ENCODE assay signal across 21 cellular contexts in genomic region chr1:98342556-98342955, GRCh38.
"Had no signal": no experiment of that assay in that cellular context is flagged by ENCODE, and none has a peak within 500 bp of the region (broad histone marks: within the 10 kb centered on the region; RNA-seq: fewer than 3 reads in every experiment).

No MANE protein-coding gene starts in this region.

- H3K79me2 ChIP-seq: parathyroid adenoma had no signal

- H3K36me3 ChIP-seq: esophagus squamous epithelium, stomach, vagina had no signal

- FAIRE-seq: bronchial epithelial cell, TTC549 had no signal

- H3K4me3 Mint-ChIP-seq: activated B cell treated with CpG ODN at 0.5 μM for 24 hours; activated CD8-positive, alpha-beta T cell treated with anti-CD3 and anti-CD28 coated beads for 36 hours; activated naive CD4-positive, alpha-beta T cell treated with anti-CD3 and anti-CD28 coated beads for 36 hours; dendritic cell treated with granulocyte-macrophage colony-stimulating factor and Interleukin-4, amounts not matched to agents 40 ng/mL and 50 ng/mL, for 4 days; natural killer cell; stimulated activated effector memory CD8-positive, alpha-beta T cell treated with anti-CD3 and anti-CD28 coated beads, Interleukin-12 subunit alpha, Interleukin-12 subunit beta, amount 100 ng/mL, for 72 hours had no signal

- H3K27ac ChIP-seq: esophagus squamous epithelium, parathyroid adenoma, stomach, vagina had no signal

- H3K36me3 Mint-ChIP-seq: natural killer cell; stimulated activated effector memory CD8-positive, alpha-beta T cell treated with anti-CD3 and anti-CD28 coated beads, Interleukin-12 subunit alpha, Interleukin-12 subunit beta, amount 100 ng/mL, for 72 hours had no signal

- H3K4me3 ChIP-seq: esophagus squamous epithelium, stomach, vagina had no signal

- H3K9me3 Mint-ChIP-seq: activated B cell treated with CpG ODN at 0.5 μM for 24 hours; activated CD8-positive, alpha-beta T cell treated with anti-CD3 and anti-CD28 coated beads for 36 hours; activated T-helper 2 cell treated with anti-CD3 and anti-CD28 coated beads, Interferon-gamma antibody, Interleukin-2, Interleukin-4, amounts not matched to agents 10 μg/mL and 5 μg/mL and 100 μg/mL, durations not matched to agents 14 hours and 24 hours and 36 hours; dendritic cell treated with granulocyte-macrophage colony-stimulating factor and Interleukin-4, amounts not matched to agents 40 ng/mL and 50 ng/mL, for 4 days; stimulated activated effector memory CD8-positive, alpha-beta T cell treated with anti-CD3 and anti-CD28 coated beads, Interleukin-12 subunit alpha, Interleukin-12 subunit beta, amount 100 ng/mL, for 72 hours had no signal

- H3K27me3 ChIP-seq: esophagus squamous epithelium, stomach, vagina had no signal

- ATAC-seq: activated CD8-positive, alpha-beta T cell treated with anti-CD3 and anti-CD28 coated beads for 36 hours; left cardiac atrium; natural killer cell; sciatic nerve; stimulated activated effector memory CD8-positive, alpha-beta T cell treated with anti-CD3 and anti-CD28 coated beads, Interleukin-12 subunit alpha, Interleukin-12 subunit beta, amount 100 ng/mL, for 72 hours had no signal

- H3K4me1 Mint-ChIP-seq: activated B cell treated with CpG ODN at 0.5 μM for 24 hours; stimulated activated effector memory CD8-positive, alpha-beta T cell treated with anti-CD3 and anti-CD28 coated beads, Interleukin-12 subunit alpha, Interleukin-12 subunit beta, amount 100 ng/mL, for 72 hours had no signal

- H3K9me3 ChIP-seq: esophagus squamous epithelium, stomach, vagina had no signal

- DNase-seq: activated B cell treated with CpG ODN at 0.5 μM for 24 hours; activated CD4-positive, alpha-beta T cell treated with anti-CD3 and anti-CD28 coated beads for 48 hours; activated CD8-positive, alpha-beta T cell treated with anti-CD3 and anti-CD28 coated beads for 36 hours; activated naive CD4-positive, alpha-beta T cell treated with anti-CD3 and anti-CD28 coated beads for 36 hours; activated T-cell treated with anti-CD3 and anti-CD28 coated beads, Interleukin-2, amount 50 U/mL, for 1 hour; aorta; effector CD8-positive, alpha-beta T cell; esophagus squamous epithelium; left cardiac atrium; natural killer cell; stimulated activated CD4-positive, alpha-beta T cell treated with anti-CD3 and anti-CD28 coated beads, Interleukin-4, amount 100 ng/mL, for 24 hours; stomach; T-helper 2 cell had no signal

- H3K4me1 ChIP-seq: esophagus squamous epithelium, parathyroid adenoma, stomach, vagina had no signal

- H3K9ac ChIP-seq: parathyroid adenoma had no signal

- H2AFZ ChIP-seq: parathyroid adenoma had no signal

- H3K27me3 Mint-ChIP-seq: activated B cell treated with CpG ODN at 0.5 μM for 24 hours; dendritic cell treated with granulocyte-macrophage colony-stimulating factor and Interleukin-4, amounts not matched to agents 40 ng/mL and 50 ng/mL, for 4 days had no signal

- H3K27ac Mint-ChIP-seq: activated B cell treated with CpG ODN at 0.5 μM for 24 hours; activated CD8-positive, alpha-beta T cell treated with anti-CD3 and anti-CD28 coated beads for 36 hours; activated naive CD4-positive, alpha-beta T cell treated with anti-CD3 and anti-CD28 coated beads for 36 hours; activated T-helper 2 cell treated with anti-CD3 and anti-CD28 coated beads, Interferon-gamma antibody, Interleukin-2, Interleukin-4, amounts not matched to agents 10 μg/mL and 5 μg/mL and 100 μg/mL, durations not matched to agents 14 hours and 24 hours and 36 hours; dendritic cell treated with granulocyte-macrophage colony-stimulating factor and Interleukin-4, amounts not matched to agents 40 ng/mL and 50 ng/mL, for 4 days; natural killer cell; stimulated activated effector memory CD8-positive, alpha-beta T cell treated with anti-CD3 and anti-CD28 coated beads, Interleukin-12 subunit alpha, Interleukin-12 subunit beta, amount 100 ng/mL, for 72 hours had no signal
